1 cellular context compared by ENCODE assay signal in the genomic region with DNA sequence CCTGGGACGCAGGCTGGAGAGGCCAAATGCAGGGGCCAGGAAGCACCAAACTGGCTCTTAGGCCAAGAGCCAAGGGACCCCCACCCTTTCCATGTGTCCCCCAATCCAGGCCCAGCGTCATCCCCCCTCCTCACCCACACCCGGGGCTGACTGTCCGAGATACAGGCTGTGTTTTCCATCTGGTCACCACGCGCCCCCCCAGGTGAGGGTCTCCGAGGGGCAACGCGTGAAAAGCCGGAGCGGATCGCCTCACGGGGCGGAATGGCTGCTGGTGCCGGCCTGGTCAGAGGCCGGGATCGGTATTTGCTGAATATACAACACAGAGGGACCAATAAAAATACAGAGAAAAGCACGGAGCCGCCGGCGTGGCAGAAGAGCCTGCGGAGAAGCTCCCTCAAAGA.
TF ChIP-seq lines count a peak whose summit lies in the region.

No MANE protein-coding gene starts in this region.

TF ChIP-seq in H1, 55 proteins besides CTCF, POLR2A, EP300 and RAD21:
- TF ChIP-seq CREB1 (IDR thresholded peaks at IDR 0.05) (peak; percentile 53; the same call in 1 of the 2 replicates), SP1 (IDR thresholded peaks at IDR 0.05; ENCODE audit: low read depth, low read length) (peak; percentile 90), SP2 (IDR thresholded peaks at IDR 0.05; ENCODE audit: low read length) (no peak), TEAD4 (IDR thresholded peaks at IDR 0.05; ENCODE audit: low read depth, low read length) (no peak), MAX (IDR thresholded peaks at IDR 0.05) (peak; percentile 65), JUND (IDR thresholded peaks at IDR 0.05; ENCODE audit: low read length) (no peak), PHF8 (conservative IDR thresholded peaks at IDR 0.05; ENCODE audit: low read depth, low read length) (no peak)
